In the genomic region with DNA sequence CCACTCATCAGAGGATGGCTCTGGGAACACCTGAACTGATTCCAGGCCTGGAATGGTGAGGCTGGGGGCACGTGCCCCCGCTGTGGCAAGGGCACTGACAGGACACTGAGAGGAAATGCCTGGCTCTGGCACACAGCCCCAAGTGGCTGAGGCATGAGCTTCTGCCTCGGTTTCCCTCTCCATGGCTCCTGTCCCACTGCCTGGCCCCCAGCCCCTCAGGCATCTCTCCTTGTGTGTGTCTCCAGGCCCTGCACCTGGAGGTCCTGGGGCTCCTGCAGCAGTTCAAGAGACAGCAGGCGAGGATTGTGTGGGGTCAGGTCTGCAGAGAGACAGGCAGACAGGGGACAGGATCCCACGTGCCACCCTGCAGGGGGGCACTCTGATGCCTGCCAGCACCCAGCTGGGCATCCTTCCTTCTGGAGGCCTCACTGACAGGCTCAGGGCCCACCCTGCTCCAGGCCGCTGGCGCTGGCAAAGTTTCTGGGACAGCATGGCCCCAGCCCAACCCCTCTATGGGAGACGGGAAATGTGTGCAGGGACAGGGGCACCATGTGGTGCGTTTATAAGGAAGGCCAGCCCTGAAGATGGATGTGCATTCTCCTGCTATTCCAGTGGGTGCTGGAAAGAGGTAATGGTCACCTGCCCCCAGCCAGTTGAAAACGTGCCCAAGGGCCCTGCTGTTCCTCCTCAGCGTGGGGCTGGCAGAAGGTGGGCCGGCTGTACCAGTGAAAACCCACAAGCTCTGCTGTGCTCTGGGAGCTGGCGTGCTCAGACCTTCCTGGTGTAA, we compare ENCODE assay signal across 15 cellular contexts.
DNase-seq lines count a peak whose midpoint lies in the region; TF ChIP-seq lines count a peak whose summit lies in the region.
"Had no signal": no experiment of that assay in that cellular context is flagged by ENCODE, and none has a peak within 500 bp of the region (broad histone marks: within the 10 kb centered on the region; RNA-seq: fewer than 3 reads in every experiment).

No MANE protein-coding gene starts in this region.

- H3K9me3 ChIP-seq in esophagus muscularis mucosa, result peaks cover 0 to 22% (median 14%) of the 10 kb centered on the region in 4 donors
- no peaks in the 10 kb centered on the region; the same call in 1 of the 2 replicates for H3K9me3 ChIP-seq in PC-9 (ENCODE audit: insufficient read depth, low read depth)

- no peak overlapping the region for H2AFZ ChIP-seq in PC-9

- no peak for TF ChIP-seq EP300 in esophagus muscularis mucosa (IDR thresholded peaks at IDR 0.05)

- H3K9me2 ChIP-seq in PC-9 (ENCODE audit: insufficient read depth), result no peaks in the 10 kb centered on the region

- no peak overlapping the region for H3K4me3 Mint-ChIP-seq in osteocyte (ENCODE audit: unreplicated experiment)
- H3K4me3 Mint-ChIP-seq: CD8-positive, alpha-beta memory T cell had no signal

- CTCF ChIA-PET in PC-9 (lab: Charles Lee), result no interaction called here

- H3K4me3 ChIP-seq in H7 (ENCODE audit: insufficient read depth, low read depth, low read length), result no peak overlapping the region
- no peak overlapping the region for H3K4me3 ChIP-seq in esophagus muscularis mucosa
- H3K4me3 ChIP-seq in PC-9, result no peak overlapping the region
- H3K4me3 ChIP-seq: GM12878, K562 had no signal

- POLR2A ChIA-PET in PC-9 (lab: Charles Lee; ENCODE audit: unreplicated experiment), result no interaction called here

- H3K79me2 ChIP-seq in PC-9 (ENCODE audit: low read depth), result no peaks in the 10 kb centered on the region

- DNase-seq in Daoy (ENCODE audit: low read depth), result peak; percentile 1
- peak; percentile 36 for DNase-seq in H7
- DNase-seq in esophagus muscularis mucosa (ENCODE audit: extremely low spot score), result peak; percentile 86
- peak; percentile 80 for DNase-seq in osteocyte (ENCODE audit: extremely low spot score, unreplicated experiment)
- no peak for DNase-seq in PC-9
- no peak for DNase-seq in activated naive CD4-positive, alpha-beta T cell treated with anti-CD3 and anti-CD28 coated beads, Interleukin-2, amount 50 U/mL, for 16 hours
- no peak for DNase-seq in CD1c-positive myeloid dendritic cell (ENCODE audit: extremely low spot score)
- DNase-seq: CD8-positive, alpha-beta memory T cell; NCI-H1092; NCI-H345; NCI-H526 treated with DMSO at 0.1 percent for 48 hours; RPMI8226 had no signal

- H3K4me1 Mint-ChIP-seq in osteocyte (ENCODE audit: unreplicated experiment), result no peaks in the 10 kb centered on the region
- H3K4me1 Mint-ChIP-seq: CD8-positive, alpha-beta memory T cell had no signal

- TF ChIP-seq POLR2A in esophagus muscularis mucosa (IDR thresholded peaks at IDR 0.05; ENCODE audit: low read depth), result no peak

- no peaks in the 10 kb centered on the region for H3K36me3 ChIP-seq in H7 (replicated peaks; ENCODE audit: control insufficient read depth, insufficient read depth, low read length)
- no peaks in the 10 kb centered on the region for H3K36me3 ChIP-seq in esophagus muscularis mucosa
- no peaks in the 10 kb centered on the region for H3K36me3 ChIP-seq in PC-9 (ENCODE audit: low read depth)

- H3K27ac ChIP-seq in esophagus muscularis mucosa (replicated peaks in 1 of 4) (no peak overlapping the region), PC-9 (no peak overlapping the region)
- H3K27ac ChIP-seq: HL-60 had no signal

- no peaks in the 10 kb centered on the region for H3K36me3 Mint-ChIP-seq in osteocyte (ENCODE audit: unreplicated experiment)
- H3K36me3 Mint-ChIP-seq: CD8-positive, alpha-beta memory T cell had no signal

- peaks cover 7% of the 10 kb centered on the region for H3K9me3 Mint-ChIP-seq in osteocyte (ENCODE audit: unreplicated experiment)

- no peaks in the 10 kb centered on the region for H3F3A ChIP-seq in PC-9 (ENCODE audit: insufficient read depth, low read depth)

- H3K4me2 ChIP-seq in PC-9, result no peak overlapping the region

- peaks cover 33% of the 10 kb centered on the region for H3K27me3 Mint-ChIP-seq in osteocyte (ENCODE audit: unreplicated experiment)

- 67% methylated on average over 10 of the region's 13 CpGs for whole genome bisulfite sequencing in esophagus muscularis mucosa

- H3K27me3 ChIP-seq in H7 (ENCODE audit: control insufficient read depth, insufficient read depth, low read length) (no peaks in the 10 kb centered on the region), esophagus muscularis mucosa (peaks cover 0 to 50% (median 0%) of the 10 kb centered on the region in 4 donors), PC-9 (ENCODE audit: insufficient read depth, low read depth) (peaks cover 63% of the 10 kb centered on the region)

- TF ChIP-seq CTCF in esophagus muscularis mucosa (IDR thresholded peaks at IDR 0.05) (no peak), osteocyte (IDR thresholded peaks at IDR 0.05) (no peak), PC-9 (conservative IDR thresholded peaks at IDR 0.05) (no peak)

- no TSS peak for BruUV-seq in PC-9 (replicated peaks; lab: Mats Ljungman, UMichigan)

- H3K27ac Mint-ChIP-seq in osteocyte (ENCODE audit: unreplicated experiment), result no peak overlapping the region
- H3K27ac Mint-ChIP-seq: CD8-positive, alpha-beta memory T cell had no signal

- H4K20me1 ChIP-seq in PC-9 (ENCODE audit: insufficient read depth), result no peaks in the 10 kb centered on the region

- H3K4me1 ChIP-seq in esophagus muscularis mucosa (peaks cover 0 to 2% (median 0%) of the 10 kb centered on the region in 4 donors), PC-9 (replicated peaks; ENCODE audit: insufficient read depth) (no peaks in the 10 kb centered on the region)

- intact Hi-C loops in esophagus muscularis mucosa (cut with DNase I), result no loop called here
- intact Hi-C loops in PC-9 (cut with micrococcal nuclease; ENCODE audit: unreplicated experiment), result no loop called here

Comparison
In these comparisons a context has a peak if more than half of its experiments do, and no peak if none do; other contexts are left out.
1. DNase-seq: peak in Daoy (single experiment), H7 (single experiment), esophagus muscularis mucosa (single experiment) and osteocyte (single experiment); none in PC-9 (0 of 2), activated naive CD4-positive, alpha-beta T cell treated with anti-CD3 and anti-CD28 coated beads, Interleukin-2, amount 50 U/mL, for 16 hours (single experiment) and CD1c-positive myeloid dendritic cell (single experiment).